ENCODE assay signal across 6 cellular contexts in genomic region chr19:681029-681626, GRCh38. TPM values are rescaled to one million over a fixed set of nuclear protein-coding genes. Genes with fewer than 3 reads are reported as not detected.
A peak's percentile ranks its signal among the peaks of the same experiment; 100 is the strongest.
DNase-seq lines count a peak whose midpoint lies in the region; ATAC-seq, FAIRE-seq and TF ChIP-seq lines count a peak whose summit lies in the region.

No MANE protein-coding gene starts in this region.

- no peak for FAIRE-seq in small intestine (lab: Jason Lieb, UNC)

- H3K27me3 Mint-ChIP-seq in CD14-positive monocyte (ENCODE audit: low read depth in 3 of 3) = peaks cover 0 to 27% (median 16%) of the 10 kb centered on the region in 3 donors
- H3K27me3 Mint-ChIP-seq in endothelial cell (ENCODE audit: unreplicated experiment) = peaks cover 3% of the 10 kb centered on the region

- peak; percentile 82 for DNase-seq in CD14-positive monocyte (ENCODE audit: low spot score)
- DNase-seq in NCI-H2196 (lab: John Stamatoyannopoulos, UW; ENCODE audit: unreplicated experiment) = peak; percentile 92
- peak; percentile 91 for DNase-seq in endothelial cell (ENCODE audit: low spot score)
- DNase-seq in small intestine = peak; percentile 89

- H3K36me3 ChIP-seq in small intestine (ENCODE audit: control insufficient read depth in 2 of 2, insufficient read depth in 2 of 2, low read length in 2 of 2) = no peaks in the 10 kb centered on the region

- peak overlapping the region in 1 of 2 donors; percentile 96 for H3K27ac ChIP-seq in small intestine (ENCODE audit: low read depth in 1 of 2, low read length in 1 of 2)

- TF ChIP-seq CTCF in CD14-positive monocyte (IDR thresholded peaks at IDR 0.05) = no peak
- TF ChIP-seq CTCF in endothelial cell (IDR thresholded peaks at IDR 0.05; ENCODE audit: unreplicated experiment) = no peak

- peak overlapping the region; percentile 98 to 100 (median 100) for H3K27ac Mint-ChIP-seq in CD14-positive monocyte
- no peak overlapping the region for H3K27ac Mint-ChIP-seq in endothelial cell (ENCODE audit: unreplicated experiment)

- H3K4me3 Mint-ChIP-seq in CD14-positive monocyte (peak overlapping the region; percentile 59 to 90), endothelial cell (ENCODE audit: unreplicated experiment) (peak overlapping the region; percentile 93)

- 34 to 52% (median 38%) methylated on average over 29 to 40 of the region's 40 CpGs for WGBS in small intestine, 3 donors

- H3K9me3 ChIP-seq in small intestine (ENCODE audit: control insufficient read depth, low read depth) = no peaks in the 10 kb centered on the region

- ATAC-seq in GM18517 (IDR thresholded peaks at IDR 0.05; ENCODE audit: unreplicated experiment) = no peak
- no peak for ATAC-seq in HG03342 (IDR thresholded peaks at IDR 0.05; ENCODE audit: unreplicated experiment)

- H3K4me1 ChIP-seq in small intestine (ENCODE audit: control insufficient read depth in 2 of 2, insufficient read depth in 1 of 2, low read depth in 1 of 2, low read length in 1 of 2) = peaks cover 0 to 7% of the 10 kb centered on the region in 2 donors

- H3K4me3 ChIP-seq in small intestine (ENCODE audit: low read depth in 1 of 2, low read length in 2 of 2) = no peak overlapping the region

- H3K4me1 Mint-ChIP-seq in CD14-positive monocyte = peaks cover 32% of the 10 kb centered on the region
- peaks cover 2% of the 10 kb centered on the region for H3K4me1 Mint-ChIP-seq in endothelial cell (ENCODE audit: unreplicated experiment)

- H3K36me3 Mint-ChIP-seq in CD14-positive monocyte (peaks cover 0 to 4% of the 10 kb centered on the region in 2 donors), endothelial cell (ENCODE audit: low read depth, unreplicated experiment) (no peaks in the 10 kb centered on the region)

- peaks cover 0 to 3% (median 2%) of the 10 kb centered on the region in 7 donors for H3K9me3 Mint-ChIP-seq in CD14-positive monocyte
- H3K9me3 Mint-ChIP-seq in endothelial cell (ENCODE audit: unreplicated experiment) = no peaks in the 10 kb centered on the region

- intact Hi-C loops in CD14-positive monocyte (cut with micrococcal nuclease) = loop anchor here in 1 of 2 donors (1.0 to 2.0 kb wide), 2 partner anchors 18 to 22 kb away; partner anchors contain the start of gene RNF126

- H3K27me3 ChIP-seq in small intestine (ENCODE audit: control insufficient read depth in 2 of 2, insufficient read depth in 2 of 2, low read length in 2 of 2) = peaks cover 0 to 6% of the 10 kb centered on the region in 2 donors

RNA-seq across cellular contexts. Expression of gene FSTL3, which starts 4.9 kb away (rescaled TPM):
- polyA plus RNA-seq in CD14-positive monocyte (1 to 10 TPM; 2.5 to 5.2 TPM), small intestine (10 to 100 TPM in 1 of 3 donors, 1 to 10 TPM in 2; 4.0 to 30.0 (median 5.4) TPM)
- total RNA-seq in endothelial cell (ENCODE audit: unreplicated experiment) = 6.5 TPM

RNA-seq across cellular contexts. Expression of gene PRSS57, which starts 14.1 kb away (rescaled TPM):
- polyA plus RNA-seq in CD14-positive monocyte = 1 to 10 TPM in 1 of 2 donors, under 1 TPM in 1; 0.78 to 1.4 TPM
- not detected for total RNA-seq in endothelial cell (ENCODE audit: unreplicated experiment)
- not detected for polyA plus RNA-seq in small intestine

RNA-seq across cellular contexts. Expression of gene RNF126, which starts 18.1 kb away (rescaled TPM):
- polyA plus RNA-seq in CD14-positive monocyte (10 to 100 TPM; 29.1 to 31.6 TPM), small intestine (10 to 100 TPM; 54.4 to 60.2 (median 56.5) TPM)
- total RNA-seq in endothelial cell (ENCODE audit: unreplicated experiment) = 41.7 TPM

RNA-seq across cellular contexts. Expression of gene PALM, which starts 27.6 kb away (rescaled TPM):
- not detected for polyA plus RNA-seq in CD14-positive monocyte
- total RNA-seq in endothelial cell (ENCODE audit: unreplicated experiment) = 42.0 TPM
- 10 to 100 TPM; 17.9 to 37.6 (median 32.6) TPM for polyA plus RNA-seq in small intestine

RNA-seq across cellular contexts. Expression of gene FGF22, which starts 41.4 kb away (rescaled TPM):
- polyA plus RNA-seq in CD14-positive monocyte = not detected
- not detected for total RNA-seq in endothelial cell (ENCODE audit: unreplicated experiment)
- under 1 TPM in 1 of 3 donors, not detected in 2; 0.30 TPM for polyA plus RNA-seq in small intestine
